Comparison of ENCODE assay signal across 10 cellular contexts in genomic region chr7:19106308-19107141, GRCh38. TPM values are rescaled to one million over a fixed set of nuclear protein-coding genes. Genes with fewer than 3 reads are reported as not detected.
A peak's percentile ranks its signal among the peaks of the same experiment; 100 is the strongest.
DNase-seq lines count a peak whose midpoint lies in the region; ATAC-seq and TF ChIP-seq lines count a peak whose summit lies in the region.
"Had no signal": no experiment of that assay in that cellular context is flagged by ENCODE, and none has a peak within 500 bp of the region (broad histone marks: within the 10 kb centered on the region; RNA-seq: fewer than 3 reads in every experiment).

No MANE protein-coding gene starts in this region.

- H3K27me3 ChIP-seq in GM23338 (ENCODE audit: insufficient read depth) (peaks cover 100% of the 10 kb centered on the region), cardiac muscle cell (peaks cover 46% of the 10 kb centered on the region), psoas muscle (ENCODE audit: insufficient read depth in 3 of 3, low read length in 2 of 3) (peaks cover 13 to 85% (median 27%) of the 10 kb centered on the region in 3 donors)

- H3K9me3 ChIP-seq in SK-N-MC (ENCODE audit: low read depth, low read length) (no peaks in the 10 kb centered on the region), cardiac muscle cell (ENCODE audit: low read depth) (no peaks in the 10 kb centered on the region), psoas muscle (no peaks in the 10 kb centered on the region)

- intact Hi-C loops in psoas muscle (cut with DNase I): no loop called here

- H3K4me1 ChIP-seq in GM23338 (ENCODE audit: insufficient read depth): peaks cover 53% of the 10 kb centered on the region
- H3K4me1 ChIP-seq in cardiac muscle cell (ENCODE audit: low read depth): peaks cover 28% of the 10 kb centered on the region
- peaks cover 6% of the 10 kb centered on the region for H3K4me1 ChIP-seq in psoas muscle

- ATAC-seq in GM23338: peak; percentile 35
- no peak for ATAC-seq in psoas muscle
- ATAC-seq in omental fat pad (ENCODE audit: low FRiP score): no peak
- no peak for ATAC-seq in GM18511 (IDR thresholded peaks at IDR 0.05; ENCODE audit: unreplicated experiment)

- peak overlapping the region; percentile 3 for H2AFZ ChIP-seq in GM23338

- no peaks in the 10 kb centered on the region for H3K36me3 Mint-ChIP-seq in GM23338 (ENCODE audit: low read depth)

- no peak overlapping the region for H3K27ac ChIP-seq in GM23338 (ENCODE audit: low read depth)
- H3K27ac ChIP-seq in SK-N-MC: peak overlapping the region; percentile 99
- H3K27ac ChIP-seq in cardiac muscle cell: no peak overlapping the region
- no peak overlapping the region for H3K27ac ChIP-seq in psoas muscle

- peaks cover 13% of the 10 kb centered on the region; the same call in 1 of the 2 replicates for H4K20me1 ChIP-seq in GM23338 (replicated peaks; ENCODE audit: insufficient read depth)

- no peaks in the 10 kb centered on the region; the same call in 2 of the 3 replicates for H3K9me3 Mint-ChIP-seq in GM23338

- TF ChIP-seq CTCF in GM23338 (conservative IDR thresholded peaks at IDR 0.05; ENCODE audit: low read depth in 2 of 2): no peak
- TF ChIP-seq CTCF in cardiac muscle cell (IDR thresholded peaks at IDR 0.05; ENCODE audit: low read depth, low read length): no peak
- TF ChIP-seq CTCF in psoas muscle (IDR thresholded peaks at IDR 0.05): no peak
- TF ChIP-seq CTCF in omental fat pad (IDR thresholded peaks at IDR 0.05): no peak

- peaks cover 91% of the 10 kb centered on the region for H3K27me3 Mint-ChIP-seq in GM23338 (ENCODE audit: insufficient read depth, low read depth, poor library complexity)

- H3K9me2 ChIP-seq in GM23338 (ENCODE audit: insufficient read depth): no peaks in the 10 kb centered on the region

- H3K36me3 ChIP-seq in GM23338 (ENCODE audit: insufficient read depth) (no peaks in the 10 kb centered on the region), SK-N-MC (ENCODE audit: insufficient read depth, low read length) (peaks cover 18% of the 10 kb centered on the region), cardiac muscle cell (no peaks in the 10 kb centered on the region), psoas muscle (ENCODE audit: insufficient read depth in 1 of 2, low read depth in 1 of 2) (no peaks in the 10 kb centered on the region)

- H3K4me2 ChIP-seq in GM23338: peak overlapping the region; percentile 86

- peak overlapping the region; percentile 79 for H3K9ac ChIP-seq in SK-N-MC (ENCODE audit: insufficient read length)

- no peak overlapping the region for H3K27ac Mint-ChIP-seq in GM23338

- H3K4me1 Mint-ChIP-seq in GM23338: peaks cover 55% of the 10 kb centered on the region

- 1 to 3% (median 3%) methylated on average over 44 to 45 of the region's 45 CpGs for WGBS in psoas muscle, 3 donors

- no peaks in the 10 kb centered on the region for H3K79me2 ChIP-seq in GM23338 (replicated peaks; ENCODE audit: insufficient read depth)

- DNase-seq in GM23338 (ENCODE audit: low spot score) (peak; percentile 68), SK-N-MC (ENCODE audit: low read depth, low spot score) (no peak), cardiac muscle cell (ENCODE audit: low read depth in 1 of 2, low spot score in 1 of 2) (peak; percentile 36 to 43), psoas muscle (no peak), OCI-M2 (lab: John Stamatoyannopoulos, UW; ENCODE audit: unreplicated experiment) (no peak), SK-N-DZ (ENCODE audit: low spot score) (no peak), omental fat pad (ENCODE audit: low spot score) (no peak)
- DNase-seq: effector memory CD4-positive, alpha-beta T cell; GDM1 had no signal

- H3K4me3 ChIP-seq in GM23338 (peak overlapping the region; percentile 56), SK-N-MC (peak overlapping the region; percentile 93), cardiac muscle cell (peak overlapping the region; percentile 29), psoas muscle (peak overlapping the region; percentile 50)

- H3K4me3 Mint-ChIP-seq in GM23338: peak overlapping the region; percentile 79

- H3F3A ChIP-seq in GM23338 (replicated peaks; ENCODE audit: low read depth): peaks cover 28% of the 10 kb centered on the region

TF ChIP-seq in GM23338, 12 proteins besides CTCF, POLR2A, EP300 and RAD21:
- TF ChIP-seq EZH2 (IDR thresholded peaks at IDR 0.05; ENCODE audit: low read depth, unreplicated experiment): peak; percentile 65
- TF ChIP-seq EZH2phosphoT487 (IDR thresholded peaks at IDR 0.05; ENCODE audit: unreplicated experiment): peak; percentile 60
- no peak for TF ChIP-seq NANOG (IDR thresholded peaks at IDR 0.05; ENCODE audit: borderline replicate concordance)

RNA-seq across cellular contexts. Expression of gene TWIST1, which starts 10.9 kb away (rescaled TPM):
- 0.12 and 0.24 TPM in 2 replicates for total RNA-seq in GM23338 (2014; rRNA removed; shearing (Covaris generic))
- polyA plus RNA-seq in GM23338 (2016; fragmentation: Nextera tagmentation; extraction: Ambion mirVana) (0.24 and 0.35 TPM in 2 replicates), cardiac muscle cell (21.4 and 21.9 TPM in 2 replicates), psoas muscle (under 1 TPM; 0.27 to 0.49 (median 0.46) TPM)
- total RNA-seq in cardiac muscle cell (43.5 and 44.6 TPM in 2 replicates), psoas muscle (1 to 10 TPM in 1 of 4 donors, under 1 TPM in 2, not detected in 1; 0.20 to 1.1 (median 0.32) TPM), omental fat pad (10 to 100 TPM in 2 of 4 donors, 1 to 10 TPM in 2; 5.4 to 14.8 (median 9.9) TPM)
- polyA plus RNA-seq in SK-N-DZ (2014; cell fraction: cytosol; rRNA removed): 129 and 138 TPM in 2 replicates
- 102 and 142 TPM in 2 replicates for polyA plus RNA-seq in SK-N-DZ (2014; cell fraction: nucleus; rRNA removed)

RNA-seq across cellular contexts. Expression of gene FERD3L, which starts 38.7 kb away (rescaled TPM):
- not detected in 2 replicates for total RNA-seq in GM23338 (2014; rRNA removed; shearing (Covaris generic))
- not detected in 2 replicates for polyA plus RNA-seq in GM23338 (2016; fragmentation: Nextera tagmentation; extraction: Ambion mirVana)
- total RNA-seq in cardiac muscle cell: not detected in 2 replicates
- polyA plus RNA-seq in cardiac muscle cell: not detected in 2 replicates
- not detected for total RNA-seq in psoas muscle
- polyA plus RNA-seq in psoas muscle: not detected
- not detected in 2 replicates for polyA plus RNA-seq in SK-N-DZ (2014; cell fraction: cytosol; rRNA removed)
- polyA plus RNA-seq in SK-N-DZ (2014; cell fraction: nucleus; rRNA removed): not detected in 2 replicates
- total RNA-seq in omental fat pad: not detected

Comparison
In these comparisons a context has a peak if more than half of its experiments do, and no peak if none do; other contexts are left out.
1. DNase-seq: peak in GM23338 (single experiment) and cardiac muscle cell (2 of 2); none in SK-N-MC (single experiment), psoas muscle (0 of 2), OCI-M2 (single experiment), SK-N-DZ (single experiment) and omental fat pad (single experiment).
2. H3K4me3 ChIP-seq: peak in every context shown above with its lines; median percentile 93 in SK-N-MC; 56 in GM23338; 50 in psoas muscle; 29 in cardiac muscle cell.